ENCODE assay signal across 11 cellular contexts in genomic region chr19:2053601-2054389, GRCh38. TPM values are rescaled to one million over a fixed set of nuclear protein-coding genes. Genes with fewer than 3 reads are reported as not detected.
DNase-seq lines count a peak whose midpoint lies in the region; ATAC-seq, FAIRE-seq and TF ChIP-seq lines count a peak whose summit lies in the region.
"Had no signal": no experiment of that assay in that cellular context is flagged by ENCODE, and none has a peak within 500 bp of the region (broad histone marks: within the 10 kb centered on the region; RNA-seq: fewer than 3 reads in every experiment).

No MANE protein-coding gene starts in this region.

- peaks cover 36 to 50% of the 10 kb centered on the region in 2 donors for H3K4me1 ChIP-seq in gastrocnemius medialis

- no peaks in the 10 kb centered on the region for H3K27me3 ChIP-seq in gastrocnemius medialis

- peaks cover 0 to 8% of the 10 kb centered on the region in 2 donors for H3K36me3 ChIP-seq in gastrocnemius medialis

- FAIRE-seq in GM12891 (lab: Jason Lieb, UNC): peak; percentile 33
- FAIRE-seq: G401.6 had no signal

- in situ Hi-C loops in gastrocnemius medialis (cut with MboI; ENCODE audit: low sequenced_read_pairs in 4 of 4): no loop called here

- TF ChIP-seq CTCF in gastrocnemius medialis (IDR thresholded peaks at IDR 0.05 in 4 of 5, conservative IDR thresholded peaks at IDR 0.05 in 1 of 5): no peak
- TF ChIP-seq CTCF in GM10248 (IDR thresholded peaks at IDR 0.05; ENCODE audit: control extremely low read depth, extremely low read depth, low read depth, missing control alignments): no peak

- no peaks in the 10 kb centered on the region for H3K9me3 ChIP-seq in T-helper 17 cell (ENCODE audit: control insufficient read depth, low read length, poor library complexity, severe bottlenecking)
- no peaks in the 10 kb centered on the region for H3K9me3 ChIP-seq in gastrocnemius medialis

- H3K36me3 Mint-ChIP-seq in T-helper 17 cell (ENCODE audit: low read depth): peaks cover 2% of the 10 kb centered on the region

- H3K27me3 Mint-ChIP-seq in T-helper 17 cell: no peaks in the 10 kb centered on the region

- H3K4me3 Mint-ChIP-seq in T-helper 17 cell: peak overlapping the region; percentile 25

- CTCF ChIA-PET in GM10248 (lab: Yijun Ruan, JAX): interaction anchor here (2.1 to 2.4 kb wide), 2 partner anchors 11 to 41 kb away, joined by 5 to 12 read pairs; no protein-coding TSS in a partner anchor

- no peak for DNase-seq in GM12891 (ENCODE audit: insufficient read length, low spot score)
- no peak for DNase-seq in T-helper 17 cell
- peak; percentile 88 for DNase-seq in left cardiac atrium
- peak; percentile 53 to 79 for DNase-seq in gastrocnemius medialis
- DNase-seq in COR-L47 (lab: John Stamatoyannopoulos, UW): no peak
- no peak for DNase-seq in NCI-H524 (lab: John Stamatoyannopoulos, UW)
- no peak for DNase-seq in GM10248 (ENCODE audit: extremely low spot score)
- DNase-seq: islet precursor cell, SHP77 had no signal

- no peak overlapping the region for H3K27ac Mint-ChIP-seq in T-helper 17 cell

- TF ChIP-seq POLR2A in GM12891 (IDR thresholded peaks at IDR 0.05; ENCODE audit: low read depth, low read length) (no peak), gastrocnemius medialis (IDR thresholded peaks at IDR 0.05) (peak in 1 of 2 donors; percentile 38)

- intact Hi-C loops in left cardiac atrium (cut with DNase I): no loop called here
- intact Hi-C loops in gastrocnemius medialis (cut with DNase I; ENCODE audit: low total_unique reads): no loop called here

- peak overlapping the region; percentile 95 to 100 (median 96) for H3K27ac ChIP-seq in gastrocnemius medialis

- no peak for ATAC-seq in T-helper 17 cell
- peak in 1 of 2 donors; percentile 4 for ATAC-seq in left cardiac atrium
- no peak for ATAC-seq in gastrocnemius medialis
- no peak for ATAC-seq in GM21526 (IDR thresholded peaks at IDR 0.05; ENCODE audit: low FRiP score, unreplicated experiment)

- peaks cover 35% of the 10 kb centered on the region for H3K4me1 Mint-ChIP-seq in T-helper 17 cell

- H3K4me3 ChIP-seq in gastrocnemius medialis: no peak overlapping the region

- POLR2A ChIA-PET in GM10248 (lab: Yijun Ruan, JAX): no interaction called here

TF ChIP-seq in GM12891, 5 proteins besides CTCF, POLR2A, EP300 and RAD21:
- TF ChIP-seq PAX5 (IDR thresholded peaks at IDR 0.05; ENCODE audit: insufficient read depth, low read length, severe bottlenecking) (no peak), POLR2AphosphoS5 (IDR thresholded peaks at IDR 0.05; ENCODE audit: low read depth, low read length) (no peak), TAF1 (IDR thresholded peaks at IDR 0.05; ENCODE audit: low read depth, low read length) (no peak), SPI1 (IDR thresholded peaks at IDR 0.05; ENCODE audit: low read depth, low read length) (no peak), POU2F2 (IDR thresholded peaks at IDR 0.05; ENCODE audit: low read depth, low read length) (no peak)
TF ChIP-seq in GM12891: peak in this region for 0.

RNA-seq across cellular contexts. Expression of gene MKNK2, which starts 2.8 kb away (rescaled TPM):
- 178 TPM for polyA plus RNA-seq in GM12891 (2012; ENCODE audit: low read depth, missing spikeins)
- total RNA-seq in T-helper 17 cell: 100 to 1,000 TPM; 256 to 288 TPM
- total RNA-seq in left cardiac atrium: 100 to 1,000 TPM; 127 to 174 TPM
- total RNA-seq in gastrocnemius medialis: 1,000 to 10,000 TPM; 1,858 to 2,149 (median 1,965) TPM

RNA-seq across cellular contexts. Expression of gene BTBD2, which starts 38.3 kb away (rescaled TPM):
- polyA plus RNA-seq in GM12891 (2012; ENCODE audit: low read depth, missing spikeins): 42.2 TPM
- total RNA-seq in T-helper 17 cell (10 to 100 TPM; 53.4 to 64.6 TPM), left cardiac atrium (10 to 100 TPM; 51.4 to 54.3 TPM), gastrocnemius medialis (10 to 100 TPM; 54.6 to 82.9 (median 63.6) TPM)

RNA-seq across cellular contexts. Expression of gene MOB3A, which starts 42.3 kb away (rescaled TPM):
- 112 TPM for polyA plus RNA-seq in GM12891 (2012; ENCODE audit: low read depth, missing spikeins)
- total RNA-seq in T-helper 17 cell: 100 to 1,000 TPM; 108 to 162 TPM
- 10 to 100 TPM; 24.9 to 28.6 TPM for total RNA-seq in left cardiac atrium
- total RNA-seq in gastrocnemius medialis: 10 to 100 TPM; 16.0 to 30.8 (median 22.2) TPM

RNA-seq across cellular contexts. Expression of gene IZUMO4, which starts 42.9 kb away (rescaled TPM):
- 47.3 TPM for polyA plus RNA-seq in GM12891 (2012; ENCODE audit: low read depth, missing spikeins)
- total RNA-seq in T-helper 17 cell (10 to 100 TPM; 12.3 to 19.8 TPM), left cardiac atrium (1 to 10 TPM in 1 of 2 donors, under 1 TPM in 1; 0.89 to 2.3 TPM), gastrocnemius medialis (1 to 10 TPM in 1 of 4 donors, under 1 TPM in 1, not detected in 2; 0.93 to 1.4 TPM)

Comparison
In these comparisons a context has a peak if more than half of its experiments do, and no peak if none do; other contexts are left out.
1. DNase-seq: peak in left cardiac atrium (single experiment) and gastrocnemius medialis (2 of 2); none in GM12891 (single experiment), T-helper 17 cell (0 of 3), COR-L47 (single experiment), NCI-H524 (0 of 2) and GM10248 (single experiment).
2. RNA of gene MKNK2, which starts 2.8 kb away (total RNA-seq): 1,858 to 2,149 TPM in gastrocnemius medialis; 256 to 288 TPM in T-helper 17 cell and 127 to 174 TPM in left cardiac atrium; every median in the first group is over 4 times any median in the second.